In genomic region chr7:75129641-75130040, GRCh38 we compare ENCODE assay signal across 8 cellular contexts. TPM values are rescaled to one million over a fixed set of nuclear protein-coding genes. Genes with fewer than 3 reads are reported as not detected.
DNase-seq lines count a peak whose midpoint lies in the region; ATAC-seq and TF ChIP-seq lines count a peak whose summit lies in the region.
"Not testable (repeated sequence)": the region's sequence is repeated elsewhere in the genome, so short reads cannot be mapped to it uniquely, and the experiment has no call there.

No MANE protein-coding gene starts in this region.

- H3K79me2 ChIP-seq in OCI-LY7 (ENCODE audit: insufficient read depth, low read depth, low read length): not testable (repeated sequence)

- intact Hi-C loops in OCI-LY7 (cut with micrococcal nuclease; ENCODE audit: unreplicated experiment); Right ventricle myocardium inferior (cut with DNase I); mucosa of descending colon (cut with DNase I, micrococcal nuclease); upper lobe of right lung (cut with DNase I): not testable (repeated sequence)

- H3K36me3 ChIP-seq in OCI-LY7 (ENCODE audit: insufficient read depth, low read length); mucosa of descending colon (ENCODE audit: low read depth); upper lobe of right lung: not testable (repeated sequence)

- not testable (repeated sequence) for DNase-seq in OCI-LY7 (ENCODE audit: low spot score); upper lobe of right lung
- peak; percentile 45 for DNase-seq in Right ventricle myocardium inferior (ENCODE audit: missing footprints)
- DNase-seq in mucosa of descending colon: peak in 1 of 3 donors; percentile 44

- not testable (repeated sequence) for TF ChIP-seq CTCF in OCI-LY7 (conservative IDR thresholded peaks at IDR 0.05; ENCODE audit: low read length); mucosa of descending colon (IDR thresholded peaks at IDR 0.05); upper lobe of right lung (IDR thresholded peaks at IDR 0.05)

- H3K9me3 ChIP-seq in OCI-LY7 (ENCODE audit: low read length); mucosa of descending colon; upper lobe of right lung: not testable (repeated sequence)

- H3K4me3 ChIP-seq in OCI-LY7 (ENCODE audit: low read depth, low read length, poor library complexity, severe bottlenecking); mucosa of descending colon; upper lobe of right lung: not testable (repeated sequence)

- POLR2A ChIA-PET in OCI-LY7 (lab: Charles Lee): not testable (repeated sequence)

- H4K20me1 ChIP-seq in OCI-LY7 (ENCODE audit: insufficient read depth, low read length): not testable (repeated sequence)

- H3K9me2 ChIP-seq in OCI-LY7 (ENCODE audit: insufficient read depth, low read length): not testable (repeated sequence)

- CTCF ChIA-PET in OCI-LY7 (lab: Charles Lee; ENCODE audit: unreplicated experiment): not testable (repeated sequence)

- BruUV-seq in OCI-LY7 (replicated peaks; lab: Mats Ljungman, UMichigan): TSS peak; percentile 84

- not testable (repeated sequence) for H3K4me2 ChIP-seq in OCI-LY7 (ENCODE audit: low read length)

- H3K27ac ChIP-seq in OCI-LY7 (ENCODE audit: low read depth, low read length, poor library complexity, severe bottlenecking); upper lobe of right lung: not testable (repeated sequence)

- H2AFZ ChIP-seq in OCI-LY7 (ENCODE audit: low read length): not testable (repeated sequence)

- H3K27me3 ChIP-seq in upper lobe of right lung: not testable (repeated sequence)

- not testable (repeated sequence) for H3K4me1 ChIP-seq in OCI-LY7 (ENCODE audit: insufficient read depth, low read length, poor library complexity, severe bottlenecking); mucosa of descending colon (ENCODE audit: low read depth); upper lobe of right lung

- ATAC-seq in GM18517 (IDR thresholded peaks at IDR 0.05; ENCODE audit: unreplicated experiment) (peak; percentile 69), GM19395 (IDR thresholded peaks at IDR 0.05; ENCODE audit: unreplicated experiment) (peak; percentile 47), GM21723 (IDR thresholded peaks at IDR 0.05; ENCODE audit: unreplicated experiment) (peak; percentile 63), HG03095 (IDR thresholded peaks at IDR 0.05; ENCODE audit: unreplicated experiment) (peak; percentile 60), Right ventricle myocardium inferior (peak; percentile 62), mucosa of descending colon (peak; percentile 70), upper lobe of right lung (peak; percentile 75)

RNA-seq across cellular contexts. Expression of gene GTF2IRD2B, which starts 37.3 kb away (rescaled TPM):
- total RNA-seq in OCI-LY7 (2014; rRNA removed; shearing (Covaris generic)): 18.4 and 29.1 TPM in 2 replicates
- 37.3 and 46.5 TPM in 2 replicates for total RNA-seq in OCI-LY7 (2022)
- total RNA-seq in Right ventricle myocardium inferior: 29.3 TPM
- total RNA-seq in mucosa of descending colon: 10 to 100 TPM; 33.2 to 66.0 (median 51.3) TPM
- total RNA-seq in upper lobe of right lung: 46.5 TPM

RNA-seq across cellular contexts. Expression of gene RCC1L, which starts 56.0 kb away (rescaled TPM):
- total RNA-seq in OCI-LY7 (2014; rRNA removed; shearing (Covaris generic)): 40.2 and 56.0 TPM in 2 replicates
- total RNA-seq in OCI-LY7 (2022) (43.6 and 47.5 TPM in 2 replicates), Right ventricle myocardium inferior (49.2 TPM), mucosa of descending colon (10 to 100 TPM; 33.3 to 42.9 (median 35.4) TPM), upper lobe of right lung (33.1 TPM)
